Comparison of ENCODE assay signal across 8 cellular contexts in the genomic region with DNA sequence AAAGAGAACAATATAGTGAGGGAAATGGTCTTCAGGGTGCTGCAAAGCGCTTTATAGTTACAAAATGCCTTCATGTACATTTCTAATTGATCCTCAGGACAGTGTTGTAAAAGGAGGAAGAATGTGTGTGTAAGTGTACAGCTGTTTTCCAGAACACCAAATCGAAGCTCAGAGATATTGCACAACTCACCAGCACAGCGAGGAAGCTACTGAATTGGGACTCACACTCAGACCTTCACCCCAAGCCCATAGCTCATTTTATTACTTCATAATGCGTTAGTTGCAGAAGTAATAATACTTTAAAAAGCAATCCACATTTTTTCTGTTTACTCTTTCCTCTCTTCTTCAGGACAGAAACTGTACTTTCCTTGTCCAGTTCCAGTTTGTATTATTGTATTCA.
DNase-seq lines count a peak whose midpoint lies in the region; ATAC-seq and TF ChIP-seq lines count a peak whose summit lies in the region.

No MANE protein-coding gene starts in this region.

- no peaks in the 10 kb centered on the region for H3K27me3 ChIP-seq in aorta (ENCODE audit: control insufficient read depth in 1 of 2, insufficient read depth in 2 of 2, low read length in 1 of 2)

- no peaks in the 10 kb centered on the region for H3K9me3 Mint-ChIP-seq in stimulated activated naive CD8-positive, alpha-beta T cell treated with anti-CD3 and anti-CD28 coated beads, Interleukin-15, Interleukin-2, amounts not matched to agents 100 ng/mL and 50 ng/mL, for 24 hours
- no peaks in the 10 kb centered on the region for H3K9me3 Mint-ChIP-seq in stimulated activated naive CD8-positive, alpha-beta T cell treated with anti-CD3 and anti-CD28 coated beads, Interleukin-15, amount 100 ng/mL, for 72 hours
- H3K9me3 Mint-ChIP-seq in endothelial cell (ENCODE audit: unreplicated experiment), result no peaks in the 10 kb centered on the region
- H3K9me3 Mint-ChIP-seq in naive B cell, result no peaks in the 10 kb centered on the region

- no peak for TF ChIP-seq CTCF in endothelial cell (IDR thresholded peaks at IDR 0.05; ENCODE audit: unreplicated experiment)
- no peak for TF ChIP-seq CTCF in GM20000 (IDR thresholded peaks at IDR 0.05; ENCODE audit: extremely low read depth, missing control alignments)
- TF ChIP-seq CTCF in GM10248 (IDR thresholded peaks at IDR 0.05; ENCODE audit: control extremely low read depth, extremely low read depth, low read depth, missing control alignments), result no peak

- WGBS in aorta, 2 donors, result 48 to 49% methylated on average over 4 of the region's 4 CpGs

- H3K4me3 ChIP-seq in aorta (ENCODE audit: low read length in 2 of 2), result no peak overlapping the region

- no peaks in the 10 kb centered on the region for H3K9me3 ChIP-seq in aorta (ENCODE audit: control insufficient read depth, low read length)

- no peaks in the 10 kb centered on the region for H3K36me3 Mint-ChIP-seq in stimulated activated naive CD8-positive, alpha-beta T cell treated with anti-CD3 and anti-CD28 coated beads, Interleukin-15, Interleukin-2, amounts not matched to agents 100 ng/mL and 50 ng/mL, for 24 hours (ENCODE audit: low read depth)
- no peaks in the 10 kb centered on the region for H3K36me3 Mint-ChIP-seq in endothelial cell (ENCODE audit: low read depth, unreplicated experiment)
- H3K36me3 Mint-ChIP-seq in naive B cell, result no peaks in the 10 kb centered on the region

- CTCF ChIA-PET in GM10248 (lab: Yijun Ruan, JAX), result interaction anchor here (0.7 to 15.7 kb wide), 31 partner anchors 9 to 596 kb away, joined by 3 to 176 read pairs (median 4); no protein-coding TSS in a partner anchor

- H3K4me1 ChIP-seq in aorta (ENCODE audit: control insufficient read depth in 1 of 2, insufficient read depth in 2 of 2, low read length in 2 of 2), result peaks cover 19 to 21% of the 10 kb centered on the region in 2 donors

- no peak overlapping the region for H3K4me3 Mint-ChIP-seq in stimulated activated naive CD8-positive, alpha-beta T cell treated with anti-CD3 and anti-CD28 coated beads, Interleukin-15, Interleukin-2, amounts not matched to agents 100 ng/mL and 50 ng/mL, for 24 hours
- H3K4me3 Mint-ChIP-seq in stimulated activated naive CD8-positive, alpha-beta T cell treated with anti-CD3 and anti-CD28 coated beads, Interleukin-15, amount 100 ng/mL, for 72 hours, result no peak overlapping the region
- H3K4me3 Mint-ChIP-seq in endothelial cell (ENCODE audit: unreplicated experiment), result no peak overlapping the region
- peak overlapping the region in 2 of 8 donors; percentile 13 to 51 for H3K4me3 Mint-ChIP-seq in naive B cell

- POLR2A ChIA-PET in GM10248 (lab: Yijun Ruan, JAX), result no interaction called here

- H3K4me1 Mint-ChIP-seq in stimulated activated naive CD8-positive, alpha-beta T cell treated with anti-CD3 and anti-CD28 coated beads, Interleukin-15, Interleukin-2, amounts not matched to agents 100 ng/mL and 50 ng/mL, for 24 hours (ENCODE audit: low read depth), result peaks cover 58% of the 10 kb centered on the region
- peaks cover 57% of the 10 kb centered on the region for H3K4me1 Mint-ChIP-seq in stimulated activated naive CD8-positive, alpha-beta T cell treated with anti-CD3 and anti-CD28 coated beads, Interleukin-15, amount 100 ng/mL, for 72 hours
- H3K4me1 Mint-ChIP-seq in endothelial cell (ENCODE audit: unreplicated experiment) (peaks cover 83% of the 10 kb centered on the region), naive B cell (peaks cover 46 to 68% (median 49%) of the 10 kb centered on the region in 3 donors)

- intact Hi-C loops in aorta (cut with DNase I), result loop anchor here (2.0 to 10.0 kb wide), 9 partner anchors 144 to 569 kb away; no protein-coding TSS in a partner anchor

- ATAC-seq in stimulated activated naive CD8-positive, alpha-beta T cell treated with anti-CD3 and anti-CD28 coated beads, Interleukin-15, amount 100 ng/mL, for 72 hours, result no peak
- ATAC-seq in naive B cell (ENCODE audit: low read depth in 2 of 2) (no peak), aorta (ENCODE audit: low FRiP score) (peak; percentile 59), HG03432 (IDR thresholded peaks at IDR 0.05; ENCODE audit: unreplicated experiment) (no peak)

- no peak for DNase-seq in stimulated activated naive CD8-positive, alpha-beta T cell treated with anti-CD3 and anti-CD28 coated beads, Interleukin-15, amount 100 ng/mL, for 72 hours
- DNase-seq in endothelial cell (ENCODE audit: low spot score) (no peak), naive B cell (no peak), aorta (no peak), GM20000 (ENCODE audit: low spot score) (no peak), GM10248 (ENCODE audit: extremely low spot score) (no peak)

- peak overlapping the region in 1 of 2 donors; percentile 51 for H3K27ac ChIP-seq in aorta (ENCODE audit: low read depth in 1 of 2, low read length in 2 of 2)

- H3K27ac Mint-ChIP-seq in stimulated activated naive CD8-positive, alpha-beta T cell treated with anti-CD3 and anti-CD28 coated beads, Interleukin-15, Interleukin-2, amounts not matched to agents 100 ng/mL and 50 ng/mL, for 24 hours, result peak overlapping the region; percentile 58
- no peak overlapping the region for H3K27ac Mint-ChIP-seq in stimulated activated naive CD8-positive, alpha-beta T cell treated with anti-CD3 and anti-CD28 coated beads, Interleukin-15, amount 100 ng/mL, for 72 hours
- H3K27ac Mint-ChIP-seq in endothelial cell (ENCODE audit: unreplicated experiment), result peak overlapping the region; percentile 84
- peak overlapping the region; percentile 69 to 95 (median 82) for H3K27ac Mint-ChIP-seq in naive B cell

- no peaks in the 10 kb centered on the region for H3K36me3 ChIP-seq in aorta (ENCODE audit: control insufficient read depth in 1 of 2, insufficient read depth in 2 of 2, low read length in 1 of 2)

- no peaks in the 10 kb centered on the region for H3K27me3 Mint-ChIP-seq in stimulated activated naive CD8-positive, alpha-beta T cell treated with anti-CD3 and anti-CD28 coated beads, Interleukin-15, Interleukin-2, amounts not matched to agents 100 ng/mL and 50 ng/mL, for 24 hours
- no peaks in the 10 kb centered on the region for H3K27me3 Mint-ChIP-seq in stimulated activated naive CD8-positive, alpha-beta T cell treated with anti-CD3 and anti-CD28 coated beads, Interleukin-15, amount 100 ng/mL, for 72 hours
- H3K27me3 Mint-ChIP-seq in endothelial cell (ENCODE audit: unreplicated experiment), result peaks cover 3% of the 10 kb centered on the region
- no peaks in the 10 kb centered on the region for H3K27me3 Mint-ChIP-seq in naive B cell

Comparison
In these comparisons a context has a peak if more than half of its experiments do, and no peak if none do; other contexts are left out.
1. H3K27ac Mint-ChIP-seq: peak in stimulated activated naive CD8-positive, alpha-beta T cell treated with anti-CD3 and anti-CD28 coated beads, Interleukin-15, Interleukin-2, amounts not matched to agents 100 ng/mL and 50 ng/mL, for 24 hours (single experiment), endothelial cell (single experiment) and naive B cell (6 of 6); none in stimulated activated naive CD8-positive, alpha-beta T cell treated with anti-CD3 and anti-CD28 coated beads, Interleukin-15, amount 100 ng/mL, for 72 hours (0 of 2).